In genomic region chr20:57377350-57377749, GRCh38 we compare ENCODE assay signal across 16 cellular contexts. TPM values are rescaled to one million over a fixed set of nuclear protein-coding genes. Genes with fewer than 3 reads are reported as not detected.
DNase-seq lines count a peak whose midpoint lies in the region; ATAC-seq and TF ChIP-seq lines count a peak whose summit lies in the region.
"Had no signal": no experiment of that assay in that cellular context is flagged by ENCODE, and none has a peak within 500 bp of the region (broad histone marks: within the 10 kb centered on the region; RNA-seq: fewer than 3 reads in every experiment).

No MANE protein-coding gene starts in this region.

- intact Hi-C loops in activated CD4-positive, alpha-beta memory T cell treated with anti-CD3 and anti-CD28 coated beads for 36 hours (cut with micrococcal nuclease) = no loop called here

- no peak overlapping the region for H3K9ac ChIP-seq in endodermal cell (ENCODE audit: extremely low read depth, low read length, poor library complexity, severe bottlenecking)
- H3K9ac ChIP-seq: BLaER1 treated with 17β-estradiol and CSF1 and Interleukin-3, amounts not matched to agents 10 nM and 100 nM had no signal

- POLR2A ChIA-PET in activated CD4-positive, alpha-beta memory T cell treated with anti-CD3 and anti-CD28 coated beads for 36 hours (lab: Charles Lee) = no interaction called here

- CTCF ChIA-PET in activated naive CD4-positive, alpha-beta T cell treated with anti-CD3 and anti-CD28 coated beads, Interleukin-2, amount 10 ng/mL, durations not matched to agents 7 days and 5 days (lab: Charles Lee) = interaction anchor here (1.0 to 1.2 kb wide), 2 partner anchors 119 to 122 kb away, joined by 3 read pairs; no protein-coding TSS in a partner anchor
- CTCF ChIA-PET in activated CD4-positive, alpha-beta memory T cell treated with anti-CD3 and anti-CD28 coated beads for 36 hours (lab: Charles Lee) = interaction anchor here (2.4 kb wide), 1 partner anchor 121 kb away, joined by 7 read pairs; no protein-coding TSS in a partner anchor

- H3K27me3 ChIP-seq in endodermal cell (ENCODE audit: control insufficient read depth, insufficient read depth, low read length, poor library complexity, severe bottlenecking) = no peaks in the 10 kb centered on the region
- H3K27me3 ChIP-seq: BLaER1 treated with 17β-estradiol and CSF1 and Interleukin-3, amounts not matched to agents 10 nM and 100 nM; Peyer's patch had no signal

- no peak for TF ChIP-seq CTCF in endodermal cell (conservative IDR thresholded peaks at IDR 0.05)

- 91 to 93% methylated on average over 5 to 13 of the region's 13 CpGs for WGBS in endodermal cell (ENCODE audit: insufficient coverage in 1 of 2, insufficient read length in 1 of 2), 2 experiments

- H3K36me3 Mint-ChIP-seq in activated naive CD4-positive, alpha-beta T cell treated with anti-CD3 and anti-CD28 coated beads, Interleukin-2, amount 10 ng/mL, durations not matched to agents 7 days and 5 days = peaks cover 50% of the 10 kb centered on the region
- peaks cover 5 to 8% of the 10 kb centered on the region in 2 donors for H3K36me3 Mint-ChIP-seq in activated naive CD4-positive, alpha-beta T cell treated with anti-CD3 and anti-CD28 coated beads, Interleukin-2, amount 50 U/mL, for 72 hours
- peaks cover 48% of the 10 kb centered on the region for H3K36me3 Mint-ChIP-seq in activated CD4-positive, alpha-beta memory T cell treated with anti-CD3 and anti-CD28 coated beads for 36 hours
- peaks cover 72% of the 10 kb centered on the region for H3K36me3 Mint-ChIP-seq in endodermal cell (ENCODE audit: low read depth)
- peaks cover 7% of the 10 kb centered on the region for H3K36me3 Mint-ChIP-seq in stimulated activated effector memory CD8-positive, alpha-beta T cell treated with anti-CD3 and anti-CD28 coated beads, Interleukin-12 subunit alpha, Interleukin-12 subunit beta, amount 100 ng/mL, for 72 hours

- H3K27ac ChIP-seq in endodermal cell (ENCODE audit: low read depth, low read length) = no peak overlapping the region
- H3K27ac ChIP-seq: Peyer's patch had no signal

- H3K27ac Mint-ChIP-seq in activated naive CD4-positive, alpha-beta T cell treated with anti-CD3 and anti-CD28 coated beads, Interleukin-2, amount 10 ng/mL, durations not matched to agents 7 days and 5 days = peak overlapping the region; percentile 52
- H3K27ac Mint-ChIP-seq in activated naive CD4-positive, alpha-beta T cell treated with anti-CD3 and anti-CD28 coated beads, Interleukin-2, amount 50 U/mL, for 72 hours = peak overlapping the region in 1 of 2 donors; percentile 49
- H3K27ac Mint-ChIP-seq in activated CD4-positive, alpha-beta memory T cell treated with anti-CD3 and anti-CD28 coated beads for 36 hours = peak overlapping the region; percentile 6
- H3K27ac Mint-ChIP-seq in endodermal cell = no peak overlapping the region
- peak overlapping the region; percentile 37 for H3K27ac Mint-ChIP-seq in stimulated activated effector memory CD8-positive, alpha-beta T cell treated with anti-CD3 and anti-CD28 coated beads, Interleukin-12 subunit alpha, Interleukin-12 subunit beta, amount 100 ng/mL, for 72 hours

- H3K4me1 Mint-ChIP-seq in activated naive CD4-positive, alpha-beta T cell treated with anti-CD3 and anti-CD28 coated beads, Interleukin-2, amount 10 ng/mL, durations not matched to agents 7 days and 5 days = peaks cover 26% of the 10 kb centered on the region
- peaks cover 39% of the 10 kb centered on the region for H3K4me1 Mint-ChIP-seq in activated CD4-positive, alpha-beta memory T cell treated with anti-CD3 and anti-CD28 coated beads for 36 hours (ENCODE audit: low read depth)
- no peaks in the 10 kb centered on the region for H3K4me1 Mint-ChIP-seq in endodermal cell
- H3K4me1 Mint-ChIP-seq in stimulated activated effector memory CD8-positive, alpha-beta T cell treated with anti-CD3 and anti-CD28 coated beads, Interleukin-12 subunit alpha, Interleukin-12 subunit beta, amount 100 ng/mL, for 72 hours = peaks cover 42% of the 10 kb centered on the region

- no peak overlapping the region for H3K4me3 Mint-ChIP-seq in activated naive CD4-positive, alpha-beta T cell treated with anti-CD3 and anti-CD28 coated beads, Interleukin-2, amount 10 ng/mL, durations not matched to agents 7 days and 5 days
- H3K4me3 Mint-ChIP-seq in activated CD4-positive, alpha-beta memory T cell treated with anti-CD3 and anti-CD28 coated beads for 36 hours = no peak overlapping the region
- no peak overlapping the region for H3K4me3 Mint-ChIP-seq in endodermal cell
- no peak overlapping the region for H3K4me3 Mint-ChIP-seq in stimulated activated effector memory CD8-positive, alpha-beta T cell treated with anti-CD3 and anti-CD28 coated beads, Interleukin-12 subunit alpha, Interleukin-12 subunit beta, amount 100 ng/mL, for 72 hours
- H3K4me3 Mint-ChIP-seq: CD8-positive, alpha-beta memory T cell had no signal

- ATAC-seq in activated naive CD4-positive, alpha-beta T cell treated with anti-CD3 and anti-CD28 coated beads, Interleukin-2, amount 50 U/mL, for 72 hours = no peak
- no peak for ATAC-seq in stimulated activated effector memory CD8-positive, alpha-beta T cell treated with anti-CD3 and anti-CD28 coated beads, Interleukin-12 subunit alpha, Interleukin-12 subunit beta, amount 100 ng/mL, for 72 hours
- ATAC-seq: Right ventricle myocardium inferior had no signal

- no peaks in the 10 kb centered on the region for H3K27me3 Mint-ChIP-seq in activated naive CD4-positive, alpha-beta T cell treated with anti-CD3 and anti-CD28 coated beads, Interleukin-2, amount 10 ng/mL, durations not matched to agents 7 days and 5 days
- no peaks in the 10 kb centered on the region for H3K27me3 Mint-ChIP-seq in activated CD4-positive, alpha-beta memory T cell treated with anti-CD3 and anti-CD28 coated beads for 36 hours
- no peaks in the 10 kb centered on the region for H3K27me3 Mint-ChIP-seq in endodermal cell (ENCODE audit: insufficient read depth)
- H3K27me3 Mint-ChIP-seq: CD8-positive, alpha-beta memory T cell had no signal

- DNase-seq in activated naive CD4-positive, alpha-beta T cell treated with anti-CD3 and anti-CD28 coated beads, Interleukin-2, amount 10 ng/mL, durations not matched to agents 7 days and 5 days = no peak
- no peak for DNase-seq in activated naive CD4-positive, alpha-beta T cell treated with anti-CD3 and anti-CD28 coated beads, Interleukin-2, amount 50 U/mL, for 72 hours (ENCODE audit: low spot score in 2 of 2)
- no peak for DNase-seq in activated CD4-positive, alpha-beta memory T cell treated with anti-CD3 and anti-CD28 coated beads for 36 hours
- DNase-seq in endodermal cell (peak; percentile 21), middle frontal gyrus (ENCODE audit: extremely low spot score, low spot score) (no peak), OCI-M2 (lab: John Stamatoyannopoulos, UW; ENCODE audit: unreplicated experiment) (no peak)
- no peak for DNase-seq in stimulated activated effector memory CD8-positive, alpha-beta T cell treated with anti-CD3 and anti-CD28 coated beads, Interleukin-12 subunit alpha, Interleukin-12 subunit beta, amount 100 ng/mL, for 72 hours (ENCODE audit: low spot score in 2 of 2)
- DNase-seq: CD8-positive, alpha-beta memory T cell; GOT3; KG1; NCI-H1105 treated with DMSO at 0.1 percent for 48 hours; NCI-H1694 treated with DMSO at 0.1 percent for 48 hours; Peyer's patch had no signal

- no peak overlapping the region for H3K4me3 ChIP-seq in endodermal cell (ENCODE audit: low read length)
- H3K4me3 ChIP-seq: BLaER1 treated with 17β-estradiol and CSF1 and Interleukin-3, amounts not matched to agents 10 nM and 100 nM; Peyer's patch had no signal

- no peaks in the 10 kb centered on the region for H3K4me1 ChIP-seq in endodermal cell (ENCODE audit: control insufficient read depth, insufficient read depth, low read length)
- H3K4me1 ChIP-seq: Peyer's patch had no signal

- H3K9me3 Mint-ChIP-seq in activated naive CD4-positive, alpha-beta T cell treated with anti-CD3 and anti-CD28 coated beads, Interleukin-2, amount 10 ng/mL, durations not matched to agents 7 days and 5 days = no peaks in the 10 kb centered on the region
- H3K9me3 Mint-ChIP-seq in activated naive CD4-positive, alpha-beta T cell treated with anti-CD3 and anti-CD28 coated beads, Interleukin-2, amount 50 U/mL, for 72 hours = no peaks in the 10 kb centered on the region
- no peaks in the 10 kb centered on the region for H3K9me3 Mint-ChIP-seq in activated CD4-positive, alpha-beta memory T cell treated with anti-CD3 and anti-CD28 coated beads for 36 hours
- H3K9me3 Mint-ChIP-seq in endodermal cell = no peaks in the 10 kb centered on the region
- no peaks in the 10 kb centered on the region for H3K9me3 Mint-ChIP-seq in stimulated activated effector memory CD8-positive, alpha-beta T cell treated with anti-CD3 and anti-CD28 coated beads, Interleukin-12 subunit alpha, Interleukin-12 subunit beta, amount 100 ng/mL, for 72 hours
- H3K9me3 Mint-ChIP-seq: CD8-positive, alpha-beta memory T cell had no signal

- no peaks in the 10 kb centered on the region for H3K9me3 ChIP-seq in endodermal cell (ENCODE audit: control insufficient read depth, low read length)
- H3K9me3 ChIP-seq: BLaER1 treated with 17β-estradiol and CSF1 and Interleukin-3, amounts not matched to agents 10 nM and 100 nM; Peyer's patch had no signal

- H3K36me3 ChIP-seq in endodermal cell (ENCODE audit: control insufficient read depth, insufficient read depth, low read length) = peaks cover 73% of the 10 kb centered on the region

RNA-seq across cellular contexts. Expression of gene RBM38, which starts 13.8 kb away (rescaled TPM):
- 10 to 100 TPM; 43.4 to 97.5 TPM for total RNA-seq in activated naive CD4-positive, alpha-beta T cell treated with anti-CD3 and anti-CD28 coated beads, Interleukin-2, amount 50 U/mL, for 72 hours
- 10 to 100 TPM; 73.4 to 77.3 TPM for total RNA-seq in activated CD4-positive, alpha-beta memory T cell treated with anti-CD3 and anti-CD28 coated beads for 36 hours
- total RNA-seq in endodermal cell = 10 to 100 TPM; 29.0 to 30.2 TPM
- 58.7 TPM for polyA plus RNA-seq in endodermal cell (2013, experiment 1 of 2)
- 59.5 TPM for polyA plus RNA-seq in endodermal cell (2013, experiment 2 of 2)

RNA-seq across cellular contexts. Expression of gene RAE1, which starts 26.3 kb away (rescaled TPM):
- 10 to 100 TPM; 47.3 to 67.5 TPM for total RNA-seq in activated naive CD4-positive, alpha-beta T cell treated with anti-CD3 and anti-CD28 coated beads, Interleukin-2, amount 50 U/mL, for 72 hours
- 10 to 100 TPM; 33.7 to 38.2 TPM for total RNA-seq in activated CD4-positive, alpha-beta memory T cell treated with anti-CD3 and anti-CD28 coated beads for 36 hours
- total RNA-seq in endodermal cell = 10 to 100 TPM; 41.2 to 43.8 TPM
- 46.4 TPM for polyA plus RNA-seq in endodermal cell (2013, experiment 1 of 2)
- 42.3 TPM for polyA plus RNA-seq in endodermal cell (2013, experiment 2 of 2)

RNA-seq across cellular contexts. Expression of gene SPO11, which starts 47.7 kb away (rescaled TPM):
- not detected for total RNA-seq in activated naive CD4-positive, alpha-beta T cell treated with anti-CD3 and anti-CD28 coated beads, Interleukin-2, amount 50 U/mL, for 72 hours
- not detected for total RNA-seq in activated CD4-positive, alpha-beta memory T cell treated with anti-CD3 and anti-CD28 coated beads for 36 hours
- not detected for total RNA-seq in endodermal cell
- not detected for polyA plus RNA-seq in endodermal cell (2013, experiment 1 of 2)
- polyA plus RNA-seq in endodermal cell (2013, experiment 2 of 2) = not detected
- total RNA-seq: CD8-positive, alpha-beta memory T cell; NCI-H460; Peyer's patch; Right ventricle myocardium inferior had no signal
- polyA plus RNA-seq: CD8-positive, alpha-beta memory T cell had no signal
